In genomic region chr13:49113526-49114286, GRCh38 we compare ENCODE assay signal across 10 cellular contexts.
DNase-seq lines count a peak whose midpoint lies in the region; ATAC-seq and TF ChIP-seq lines count a peak whose summit lies in the region.
"Had no signal": no experiment of that assay in that cellular context is flagged by ENCODE, and none has a peak within 500 bp of the region (broad histone marks: within the 10 kb centered on the region; RNA-seq: fewer than 3 reads in every experiment).

No MANE protein-coding gene starts in this region.

- ATAC-seq in left cardiac atrium: no peak
- no peak for ATAC-seq in GM21619 (IDR thresholded peaks at IDR 0.05; ENCODE audit: unreplicated experiment)
- ATAC-seq in GM19035 (IDR thresholded peaks at IDR 0.05; ENCODE audit: unreplicated experiment): no peak

- H3K4me1 ChIP-seq in HUES6 (ENCODE audit: control insufficient read depth, insufficient read depth, low read length): peaks cover 14% of the 10 kb centered on the region

- peaks cover 33% of the 10 kb centered on the region for H3K36me3 ChIP-seq in HUES6 (ENCODE audit: control insufficient read depth, insufficient read depth, low read length)
- no peaks in the 10 kb centered on the region for H3K36me3 ChIP-seq in kidney epithelial cell (ENCODE audit: control insufficient read depth, insufficient read depth, low read length)

- in situ Hi-C loops in astrocyte of the cerebellum (cut with HindIII; ENCODE audit: low sequenced_read_pairs): no loop called here

- peak overlapping the region; percentile 85 for H3K27ac ChIP-seq in HUES6 (ENCODE audit: low read depth, low read length)
- H3K27ac ChIP-seq: Peyer's patch had no signal

- H3K4me3 ChIP-seq in AG09309 (ENCODE audit: control insufficient read depth, low read depth, low read length): no peak overlapping the region
- peak overlapping the region; percentile 51 for H3K4me3 ChIP-seq in HUES6 (ENCODE audit: low read depth, low read length)
- peak overlapping the region; percentile 21 for H3K4me3 ChIP-seq in astrocyte of the cerebellum (ENCODE audit: low read depth, low read length)
- H3K4me3 ChIP-seq in kidney epithelial cell (ENCODE audit: low read depth, low read length): peak overlapping the region; percentile 22
- H3K4me3 ChIP-seq: Peyer's patch, sigmoid colon had no signal

- intact Hi-C loops in left cardiac atrium (cut with DNase I): no loop called here

- H3K9ac ChIP-seq in HUES6 (ENCODE audit: low read length): peak overlapping the region; percentile 68

- no peaks in the 10 kb centered on the region for H3K9me3 ChIP-seq in HUES6 (ENCODE audit: control insufficient read depth, insufficient read depth, low read depth, low read length)
- H3K9me3 ChIP-seq: Peyer's patch, sigmoid colon had no signal

- DNase-seq in AG09309 (ENCODE audit: low read depth) (peak; percentile 21), astrocyte of the cerebellum (ENCODE audit: low read depth) (peak; percentile 49), kidney epithelial cell (ENCODE audit: low read depth) (peak; percentile 56), left cardiac atrium (no peak), germinal center (ENCODE audit: low spot score) (no peak)
- DNase-seq: Peyer's patch, sigmoid colon had no signal

- TF ChIP-seq CTCF in AG09309 (IDR thresholded peaks at IDR 0.05; ENCODE audit: control insufficient read depth, insufficient read depth, low read depth, low read length, missing control alignments) (no peak), astrocyte of the cerebellum (IDR thresholded peaks at IDR 0.05; ENCODE audit: low read depth, low read length, missing control alignments) (no peak), kidney epithelial cell (IDR thresholded peaks at IDR 0.05; ENCODE audit: insufficient read depth, low read length, poor library complexity, severe bottlenecking) (no peak)

- no peaks in the 10 kb centered on the region for H3K27me3 ChIP-seq in HUES6 (ENCODE audit: control insufficient read depth, insufficient read depth, low read length)
- no peaks in the 10 kb centered on the region for H3K27me3 ChIP-seq in kidney epithelial cell (ENCODE audit: control insufficient read depth, insufficient read depth, low read length)
- H3K27me3 ChIP-seq: Peyer's patch, sigmoid colon had no signal

Comparison
In these comparisons a context has a peak if more than half of its experiments do, and no peak if none do; other contexts are left out.
1. DNase-seq: peak in AG09309 (single experiment), astrocyte of the cerebellum (single experiment) and kidney epithelial cell (single experiment); none in left cardiac atrium (single experiment) and germinal center (single experiment).